Comparison of ENCODE assay signal across 27 cellular contexts in the genomic region with DNA sequence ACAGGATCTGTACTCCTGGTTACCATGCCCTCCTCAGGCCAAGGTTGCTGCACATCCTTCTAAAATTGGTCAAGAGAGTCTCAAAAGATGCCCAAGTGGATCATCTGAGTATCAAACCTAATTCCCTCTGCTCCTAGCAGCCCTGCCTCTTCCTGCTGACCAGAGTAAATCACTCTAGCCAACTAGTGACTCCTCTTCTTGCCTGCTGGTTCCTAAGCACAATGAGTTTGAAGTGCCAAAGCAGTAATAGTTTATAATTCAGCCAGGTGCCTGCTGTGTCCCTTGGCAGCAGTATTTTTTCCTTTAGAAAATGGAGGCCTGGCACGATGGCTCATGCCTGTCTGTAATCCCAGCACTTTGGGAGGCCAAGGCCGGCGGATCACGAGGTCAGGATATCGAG.
"Had no signal": no experiment of that assay in that cellular context is flagged by ENCODE, and none has a peak within 500 bp of the region (broad histone marks: within the 10 kb centered on the region; RNA-seq: fewer than 3 reads in every experiment).

No MANE protein-coding gene starts in this region.

- H3K36me3 ChIP-seq: left ventricle myocardium inferior, pancreas, prostate gland, stomach, thyroid gland, transverse colon, upper lobe of right lung had no signal

- H3K4me1 ChIP-seq: left ventricle myocardium inferior, pancreas, prostate gland, stomach, testis, thyroid gland, transverse colon, upper lobe of right lung had no signal

- H3K27me3 ChIP-seq: pancreas, stomach, testis, thyroid gland, transverse colon, upper lobe of right lung had no signal

- H3K27ac ChIP-seq: left ventricle myocardium inferior, pancreas, prostate gland, skin epidermis, stomach, testis, thyroid gland, transverse colon, upper lobe of right lung had no signal

- H3K4me3 ChIP-seq: left ventricle myocardium inferior, lung, mucosa of descending colon, pancreas, prostate gland, skin epidermis, stomach, testis, thyroid gland, transverse colon, upper lobe of right lung had no signal

- DNase-seq: hypothalamus; immature natural killer cell; kidney; left ventricle myocardium inferior; midbrain; mucosa of descending colon; naive thymus-derived CD4-positive, alpha-beta T cell; nucleus accumbens; pancreas; posterior cingulate gyrus; retina; right cardiac atrium; stimulated activated CD4-positive, alpha-beta T cell treated with anti-CD3 and anti-CD28 coated beads, Interleukin-12 subunit alpha, Interleukin-12 subunit beta, amount 100 ng/mL, for 4 hours; stimulated activated CD4-positive, alpha-beta T cell treated with anti-CD3 and anti-CD28 coated beads, Interleukin-15, amount 100 ng/mL, for 24 hours; stimulated activated CD4-positive, alpha-beta T cell treated with anti-CD3 and anti-CD28 coated beads, Interleukin-2, amount 100 ng/mL, for 24 hours; stimulated activated CD4-positive, alpha-beta T cell treated with anti-CD3 and anti-CD28 coated beads, Interleukin-4, amount 100 ng/mL, for 1 hour; stimulated activated naive B cell treated with anti-CD40 and anti-IgM and Interleukin-4, amounts not matched to agents 10 μg/mL and 1 μg/mL and 100 μg/mL, for 72 hours; stimulated activated naive CD8-positive, alpha-beta T cell treated with anti-CD3 and anti-CD28 coated beads, Interleukin-15, Interleukin-2, amounts not matched to agents 100 U/mL and 50 U/mL, for 24 hours; stomach; testis; thyroid gland; transverse colon; upper lobe of right lung had no signal

- ATAC-seq: mucosa of descending colon; naive thymus-derived CD4-positive, alpha-beta T cell; pancreas; right cardiac atrium; sciatic nerve; stimulated activated naive B cell treated with anti-CD40 and anti-IgM and Interleukin-4, amounts not matched to agents 10 μg/mL and 1 μg/mL and 100 μg/mL, for 72 hours; stimulated activated naive CD8-positive, alpha-beta T cell treated with anti-CD3 and anti-CD28 coated beads, Interleukin-15, Interleukin-2, amounts not matched to agents 100 U/mL and 50 U/mL, for 24 hours; upper lobe of right lung had no signal

- H3K9me3 ChIP-seq: left ventricle myocardium inferior, mucosa of descending colon, pancreas, prostate gland, stomach, testis, thyroid gland, transverse colon, upper lobe of right lung had no signal
